ENCODE assay signal across 12 cellular contexts in genomic region chr1:75712306-75712705, GRCh38.
"Had no signal": no experiment of that assay in that cellular context is flagged by ENCODE, and none has a peak within 500 bp of the region (broad histone marks: within the 10 kb centered on the region; RNA-seq: fewer than 3 reads in every experiment).

No MANE protein-coding gene starts in this region.

- ATAC-seq: activated T-cell treated with anti-CD3 and anti-CD28 coated beads, Interleukin-2, amount 50 U/mL, for 4 hours; naive thymus-derived CD4-positive, alpha-beta T cell; T-cell had no signal

- DNase-seq: activated CD4-positive, alpha-beta memory T cell treated with anti-CD3 and anti-CD28 coated beads for 36 hours; activated naive CD4-positive, alpha-beta T cell; activated T-cell treated with anti-CD3 and anti-CD28 coated beads, Interleukin-2, amount 50 U/mL, for 4 hours; hypothalamus; naive thymus-derived CD4-positive, alpha-beta T cell; stimulated activated CD4-positive, alpha-beta T cell treated with anti-CD3 and anti-CD28 coated beads, Interleukin-15, amount 100 ng/mL, for 24 hours; stimulated activated CD4-positive, alpha-beta T cell treated with anti-CD3 and anti-CD28 coated beads, Interleukin-4, amount 100 ng/mL, for 24 hours; T-cell had no signal

- H3K27ac ChIP-seq: cardiac muscle cell, neutrophil, VCaP had no signal

- H3K9me3 ChIP-seq: neutrophil, thoracic aorta had no signal

- H3K27me3 ChIP-seq: cardiac muscle cell had no signal

- H3K4me3 ChIP-seq: cardiac muscle cell, thoracic aorta had no signal

- H3K36me3 ChIP-seq: cardiac muscle cell, neutrophil, thoracic aorta had no signal
